ENCODE assay signal across 15 cellular contexts in genomic region chr7:42198974-42199668, GRCh38. TPM values are rescaled to one million over a fixed set of nuclear protein-coding genes. Genes with fewer than 3 reads are reported as not detected.
DNase-seq lines count a peak whose midpoint lies in the region; ATAC-seq and TF ChIP-seq lines count a peak whose summit lies in the region.
"Had no signal": no experiment of that assay in that cellular context is flagged by ENCODE, and none has a peak within 500 bp of the region (broad histone marks: within the 10 kb centered on the region; RNA-seq: fewer than 3 reads in every experiment).

No MANE protein-coding gene starts in this region.

- TF ChIP-seq CTCF in DND-41 (IDR thresholded peaks at IDR 0.05; ENCODE audit: borderline replicate concordance, extremely low read depth, low read length, poor library complexity, severe bottlenecking) (no peak), epithelial cell of esophagus (IDR thresholded peaks at IDR 0.05; ENCODE audit: insufficient read depth, low read depth, low read length, missing control alignments) (no peak), sigmoid colon (IDR thresholded peaks at IDR 0.05) (no peak), stomach (IDR thresholded peaks at IDR 0.05) (no peak)

- H3K36me3 ChIP-seq in DND-41 (ENCODE audit: insufficient read depth, low read length) (no peaks in the 10 kb centered on the region), sigmoid colon (no peaks in the 10 kb centered on the region), stomach (no peaks in the 10 kb centered on the region)
- H3K36me3 ChIP-seq: tibial artery had no signal

- H4K20me1 ChIP-seq in DND-41 (ENCODE audit: insufficient read depth, low read length), result no peaks in the 10 kb centered on the region

- DNase-seq in DND-41 (peak; percentile 80), M059J (ENCODE audit: low read depth) (peak; percentile 84), epithelial cell of esophagus (ENCODE audit: low read depth) (peak; percentile 16), sigmoid colon (no peak), KBM-7 (no peak), HT-29 (ENCODE audit: low spot score) (no peak), stomach (no peak)
- DNase-seq in T-helper 2 cell treated with Interferon-gamma antibody and Interleukin-4, amounts not matched to agents 5 μg/mL and 100 μg/mL, for 36 hours (ENCODE audit: low spot score), result no peak
- DNase-seq: activated CD4-positive, alpha-beta memory T cell treated with anti-CD3 and anti-CD28 coated beads, Interleukin-2, amount 10 ng/mL, durations not matched to agents 7 days and 5 days; effector memory CD8-positive, alpha-beta T cell; NCI-H2081 treated with DMSO at 0.1 percent for 48 hours; posterior cingulate gyrus; tibial artery had no signal

- H3K4me1 Mint-ChIP-seq in T-helper 2 cell treated with Interferon-gamma antibody and Interleukin-4, amounts not matched to agents 5 μg/mL and 100 μg/mL, for 36 hours (ENCODE audit: low read depth), result no peaks in the 10 kb centered on the region
- H3K4me1 Mint-ChIP-seq: activated CD4-positive, alpha-beta memory T cell treated with anti-CD3 and anti-CD28 coated beads, Interleukin-2, amount 10 ng/mL, durations not matched to agents 7 days and 5 days; activated T-helper 17 cell treated with anti-CD3 and anti-CD28 coated beads, Interleukin-2, amount 50 U/mL, for 72 hours had no signal

- no peak overlapping the region for H3K27ac Mint-ChIP-seq in T-helper 2 cell treated with Interferon-gamma antibody and Interleukin-4, amounts not matched to agents 5 μg/mL and 100 μg/mL, for 36 hours
- H3K27ac Mint-ChIP-seq: activated CD4-positive, alpha-beta memory T cell treated with anti-CD3 and anti-CD28 coated beads, Interleukin-2, amount 10 ng/mL, durations not matched to agents 7 days and 5 days; activated T-helper 17 cell treated with anti-CD3 and anti-CD28 coated beads, Interleukin-2, amount 50 U/mL, for 72 hours; effector memory CD8-positive, alpha-beta T cell had no signal

- H3K9me3 Mint-ChIP-seq in T-helper 2 cell treated with Interferon-gamma antibody and Interleukin-4, amounts not matched to agents 5 μg/mL and 100 μg/mL, for 36 hours, result no peaks in the 10 kb centered on the region
- H3K9me3 Mint-ChIP-seq: activated CD4-positive, alpha-beta memory T cell treated with anti-CD3 and anti-CD28 coated beads, Interleukin-2, amount 10 ng/mL, durations not matched to agents 7 days and 5 days; activated T-helper 17 cell treated with anti-CD3 and anti-CD28 coated beads, Interleukin-2, amount 50 U/mL, for 72 hours had no signal

- peaks cover 63% of the 10 kb centered on the region for H3K79me2 ChIP-seq in DND-41 (ENCODE audit: insufficient read depth, low read length)

- H2AFZ ChIP-seq in DND-41 (ENCODE audit: low read depth, low read length), result peak overlapping the region; percentile 50; the same call in 1 of the 2 replicates

- H3K4me1 ChIP-seq in DND-41 (ENCODE audit: insufficient read depth, low read length) (peaks cover 53% of the 10 kb centered on the region), sigmoid colon (peaks cover 0 to 38% (median 38%) of the 10 kb centered on the region in 4 donors), stomach (peaks cover 0 to 4% (median 2%) of the 10 kb centered on the region in 4 donors)

- ATAC-seq in DND-41 (ENCODE audit: insufficient read depth, low read depth), result peak; percentile 94
- ATAC-seq: activated T-helper 17 cell treated with anti-CD3 and anti-CD28 coated beads, Interleukin-2, amount 50 U/mL, for 72 hours; effector memory CD8-positive, alpha-beta T cell; Right ventricle myocardium inferior had no signal

- 61 to 71% methylated on average over 8 of the region's 8 CpGs for WGBS in sigmoid colon, 2 donors
- WGBS in stomach, 5 donors, result 71 to 80% (median 74%) methylated on average over 8 of the region's 8 CpGs

- H3K4me2 ChIP-seq in DND-41 (ENCODE audit: insufficient read depth, low read length), result peak overlapping the region; percentile 77

- peak overlapping the region; percentile 93 for H3K27ac ChIP-seq in DND-41 (ENCODE audit: low read length)
- peak overlapping the region in 3 of 4 donors; percentile 37 to 65 (median 62) for H3K27ac ChIP-seq in sigmoid colon
- H3K27ac ChIP-seq in stomach, result no peak overlapping the region
- H3K27ac ChIP-seq: tibial artery had no signal

- TF ChIP-seq POLR2A in sigmoid colon (IDR thresholded peaks at IDR 0.05) (no peak), stomach (IDR thresholded peaks at IDR 0.05) (no peak)

- H3K27me3 ChIP-seq in DND-41 (ENCODE audit: insufficient read depth, low read length, poor library complexity), result no peaks in the 10 kb centered on the region
- no peaks in the 10 kb centered on the region for H3K27me3 ChIP-seq in sigmoid colon
- no peaks in the 10 kb centered on the region for H3K27me3 ChIP-seq in stomach
- H3K27me3 ChIP-seq: tibial artery had no signal

- no peaks in the 10 kb centered on the region for H3K36me3 Mint-ChIP-seq in T-helper 2 cell treated with Interferon-gamma antibody and Interleukin-4, amounts not matched to agents 5 μg/mL and 100 μg/mL, for 36 hours (ENCODE audit: low read depth)

- intact Hi-C loops in sigmoid colon (cut with DNase I) (no loop called here), stomach (cut with DNase I; ENCODE audit: low total_unique reads) (no loop called here)

- in situ Hi-C loops in KBM-7 (cut with MboI; ENCODE audit: low pct_unique_long_range_greater_than_20kb, low sequenced_read_pairs), result no loop called here

- H3K4me3 Mint-ChIP-seq in T-helper 2 cell treated with Interferon-gamma antibody and Interleukin-4, amounts not matched to agents 5 μg/mL and 100 μg/mL, for 36 hours, result no peak overlapping the region
- H3K4me3 Mint-ChIP-seq: activated CD4-positive, alpha-beta memory T cell treated with anti-CD3 and anti-CD28 coated beads, Interleukin-2, amount 10 ng/mL, durations not matched to agents 7 days and 5 days; activated T-helper 17 cell treated with anti-CD3 and anti-CD28 coated beads, Interleukin-2, amount 50 U/mL, for 72 hours; effector memory CD8-positive, alpha-beta T cell had no signal

- H3K4me3 ChIP-seq in DND-41 (ENCODE audit: low read depth in 1 of 2, low read length in 2 of 2), result peak overlapping the region in 1 of 2 experiments; percentile 53; a peak in 3 of 4 replicates
- no peak overlapping the region for H3K4me3 ChIP-seq in epithelial cell of esophagus (ENCODE audit: low read length)
- H3K4me3 ChIP-seq in sigmoid colon, result no peak overlapping the region
- H3K4me3 ChIP-seq in stomach, result no peak overlapping the region
- H3K4me3 ChIP-seq: tibial artery had no signal

- H3K9me3 ChIP-seq in DND-41 (ENCODE audit: insufficient read depth, low read length, severe bottlenecking) (no peaks in the 10 kb centered on the region), sigmoid colon (no peaks in the 10 kb centered on the region), stomach (no peaks in the 10 kb centered on the region)
- H3K9me3 ChIP-seq: tibial artery had no signal

- peak overlapping the region; percentile 42 for H3K9ac ChIP-seq in DND-41 (ENCODE audit: low read depth, low read length)

- H3K27me3 Mint-ChIP-seq in T-helper 2 cell treated with Interferon-gamma antibody and Interleukin-4, amounts not matched to agents 5 μg/mL and 100 μg/mL, for 36 hours (ENCODE audit: low read depth), result no peaks in the 10 kb centered on the region
- H3K27me3 Mint-ChIP-seq: activated CD4-positive, alpha-beta memory T cell treated with anti-CD3 and anti-CD28 coated beads, Interleukin-2, amount 10 ng/mL, durations not matched to agents 7 days and 5 days; activated T-helper 17 cell treated with anti-CD3 and anti-CD28 coated beads, Interleukin-2, amount 50 U/mL, for 72 hours; effector memory CD8-positive, alpha-beta T cell had no signal

- TF ChIP-seq EP300 in sigmoid colon (IDR thresholded peaks at IDR 0.05) (no peak), stomach (IDR thresholded peaks at IDR 0.05) (no peak)

RNA-seq across cellular contexts. Expression of gene GLI3, which starts 37.9 kb away (rescaled TPM):
- total RNA-seq in M059J (2014; rRNA removed; shearing (Covaris generic)), result 4.4 and 7.6 TPM in 2 replicates
- 10 to 100 TPM; 17.2 to 31.6 (median 18.9) TPM for total RNA-seq in sigmoid colon
- 1 to 10 TPM in 2 of 3 donors, under 1 TPM in 1; 0.23 to 3.6 (median 1.2) TPM for polyA plus RNA-seq in sigmoid colon
- not detected in 2 replicates for total RNA-seq in HT-29 (2014; rRNA removed; shearing (Covaris generic))
- 1 to 10 TPM in 4 of 5 donors, under 1 TPM in 1; 0.29 to 7.0 (median 5.4) TPM for total RNA-seq in stomach
- 1 to 10 TPM; 1.4 to 2.8 (median 1.5) TPM for polyA plus RNA-seq in stomach
- total RNA-seq: activated CD4-positive, alpha-beta memory T cell treated with anti-CD3 and anti-CD28 coated beads, Interleukin-2, amount 10 ng/mL, durations not matched to agents 7 days and 5 days had no signal

Comparison
In these comparisons a context has a peak if more than half of its experiments do, and no peak if none do; other contexts are left out.
1. DNase-seq: peak in DND-41 (single experiment), M059J (single experiment) and epithelial cell of esophagus (single experiment); none in sigmoid colon (single experiment), KBM-7 (single experiment), T-helper 2 cell treated with Interferon-gamma antibody and Interleukin-4, amounts not matched to agents 5 μg/mL and 100 μg/mL, for 36 hours (single experiment), HT-29 (single experiment) and stomach (single experiment).
2. H3K27ac ChIP-seq: peak in DND-41 (single experiment) and sigmoid colon (3 of 4); none in stomach (0 of 5).